Comparison of ENCODE assay signal across 23 cellular contexts in genomic region chrX:16177260-16177659, GRCh38.
"Had no signal": no experiment of that assay in that cellular context is flagged by ENCODE, and none has a peak within 500 bp of the region (broad histone marks: within the 10 kb centered on the region; RNA-seq: fewer than 3 reads in every experiment).

No MANE protein-coding gene starts in this region.

- ATAC-seq: activated CD4-positive, alpha-beta T cell treated with anti-CD3 and anti-CD28 coated beads for 36 hours; activated CD8-positive, alpha-beta T cell treated with anti-CD3 and anti-CD28 coated beads for 36 hours; activated T-cell treated with anti-CD3 and anti-CD28 coated beads, Interleukin-2, amount 50 U/mL, for 72 hours; Panc1; SK-N-SH treated with all-trans-retinoic acid at 6 μM for 48 hours had no signal

- H3K27ac ChIP-seq: RWPE1, SJSA1, VCaP had no signal

- H3K27me3 ChIP-seq: SJSA1 had no signal

- DNase-seq: activated CD4-positive, alpha-beta T cell treated with anti-CD3 and anti-CD28 coated beads for 36 hours; activated CD4-positive, alpha-beta T cell treated with anti-CD3 and anti-CD28 coated beads, Interleukin-2, amount 50 U/mL, for 1 hour; activated CD8-positive, alpha-beta memory T cell treated with anti-CD3 and anti-CD28 coated beads, Interleukin-2, amount 50 U/mL, for 4 hours; activated CD8-positive, alpha-beta T cell treated with anti-CD3 and anti-CD28 coated beads for 36 hours; activated gamma-delta T cell treated with Interleukin-2 at 50 U/mL for 16 hours; activated naive CD4-positive, alpha-beta T cell treated with anti-CD3 and anti-CD28 coated beads, Interleukin-2, amount 10 ng/mL, durations not matched to agents 7 days and 5 days; activated naive CD8-positive, alpha-beta T cell treated with anti-CD3 and anti-CD28 coated beads for 36 hours; activated T-cell treated with anti-CD3 and anti-CD28 coated beads, Interleukin-2, amount 50 U/mL, for 72 hours; caudate nucleus; KG1; NCI-H1092; NCI-H1417; NCI-H1930; NCI-H2107; NCI-H345; NCI-H510A; NCI-H526 treated with DMSO at 0.1 percent for 48 hours; Right ventricle myocardium superior had no signal

- H3K9me3 ChIP-seq: SJSA1 had no signal

- H3K4me1 ChIP-seq: SJSA1 had no signal

- H3K36me3 ChIP-seq: SJSA1 had no signal

- H3K4me3 ChIP-seq: SJSA1 had no signal
